Comparison of ENCODE assay signal across 24 cellular contexts in the genomic region with DNA sequence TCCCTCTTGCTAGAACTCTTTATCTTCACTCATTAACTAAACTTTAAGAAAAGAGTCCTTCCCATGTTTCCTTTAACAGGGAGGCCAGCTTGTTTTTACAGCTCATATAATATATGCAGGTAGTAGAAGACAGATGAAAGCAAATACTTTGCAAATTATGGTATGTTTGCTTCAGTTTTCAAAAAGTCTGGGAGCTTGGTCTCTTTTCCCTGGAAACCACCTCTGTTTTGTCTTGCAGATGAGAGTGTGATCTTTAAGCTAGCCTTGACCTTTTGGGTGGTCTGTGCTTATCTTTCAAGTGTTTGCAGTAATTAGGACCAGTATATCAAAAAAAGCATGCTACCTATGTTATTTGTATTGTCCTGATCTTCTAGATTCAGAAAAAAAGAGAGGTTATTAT.
DNase-seq lines count a peak whose midpoint lies in the region; ATAC-seq and TF ChIP-seq lines count a peak whose summit lies in the region.
"Had no signal": no experiment of that assay in that cellular context is flagged by ENCODE, and none has a peak within 500 bp of the region (broad histone marks: within the 10 kb centered on the region; RNA-seq: fewer than 3 reads in every experiment).

No MANE protein-coding gene starts in this region.

- intact Hi-C loops in esophagus muscularis mucosa (cut with DNase I): no loop called here
- intact Hi-C loops in sigmoid colon (cut with DNase I): no loop called here

- no peak overlapping the region for H3K4me2 ChIP-seq in SK-N-SH

- H3K27ac ChIP-seq in SK-N-SH (ENCODE audit: low read depth in 2 of 2, low read length in 1 of 2) (peak overlapping the region; percentile 0 to 83; a peak in 3 of 4 replicates), esophagus muscularis mucosa (replicated peaks in 1 of 4) (peak overlapping the region in 3 of 4 donors; percentile 5 to 24 (median 13)), sigmoid colon (peak overlapping the region in 3 of 4 donors; percentile 6 to 46 (median 34))
- H3K27ac ChIP-seq: 22Rv1, C4-2B, left lung, prostate gland, SK-N-MC had no signal

- DNase-seq in SK-N-SH (no peak), NT2/D1 (ENCODE audit: low read depth, low spot score) (peak; percentile 70), esophagus muscularis mucosa (ENCODE audit: extremely low spot score) (no peak), sigmoid colon (no peak), activated gamma-delta T cell treated with Interleukin-2 at 50 U/mL for 16 hours (no peak), activated T-cell treated with anti-CD3 and anti-CD28 coated beads for 4 hours (no peak)
- DNase-seq: activated CD4-positive, alpha-beta memory T cell treated with anti-CD3 and anti-CD28 coated beads for 36 hours; activated naive CD4-positive, alpha-beta T cell treated with Interleukin-2 at 50 U/mL for 16 hours; DMS79 treated with DMSO at 0.1 percent for 48 hours; GF-D8; left lung; mesenchymal stem cell; NCI-H1092 treated with DMSO at 0.1 percent for 48 hours; NCI-H510A treated with DMSO at 0.1 percent for 48 hours; stimulated activated CD4-positive, alpha-beta T cell treated with anti-CD3 and anti-CD28 coated beads, Interleukin-4, amount 100 ng/mL, for 24 hours had no signal

- no peak for TF ChIP-seq POLR2A in esophagus muscularis mucosa (IDR thresholded peaks at IDR 0.05; ENCODE audit: low read depth)
- no peak for TF ChIP-seq POLR2A in sigmoid colon (IDR thresholded peaks at IDR 0.05)

- H3K79me2 ChIP-seq in SK-N-SH (ENCODE audit: insufficient read depth): peaks cover 66% of the 10 kb centered on the region; the same call in 1 of the 2 replicates

- no peak for TF ChIP-seq RAD21 in SK-N-SH (IDR thresholded peaks at IDR 0.05; ENCODE audit: low read length)

- TF ChIP-seq CTCF in SK-N-SH (IDR thresholded peaks at IDR 0.05): no peak
- no peak for TF ChIP-seq CTCF in esophagus muscularis mucosa (IDR thresholded peaks at IDR 0.05)
- no peak for TF ChIP-seq CTCF in sigmoid colon (IDR thresholded peaks at IDR 0.05)

- H3K27me3 ChIP-seq in SK-N-SH (ENCODE audit: insufficient read depth) (no peaks in the 10 kb centered on the region), NT2/D1 (ENCODE audit: insufficient read depth, insufficient read length) (no peaks in the 10 kb centered on the region), esophagus muscularis mucosa (no peaks in the 10 kb centered on the region), sigmoid colon (no peaks in the 10 kb centered on the region)
- H3K27me3 ChIP-seq: body of pancreas, gastroesophageal sphincter, left lung had no signal

- no peaks in the 10 kb centered on the region for H3K9me2 ChIP-seq in SK-N-SH

- H2AFZ ChIP-seq in SK-N-SH (ENCODE audit: low read depth): no peak overlapping the region

- CTCF ChIA-PET in SK-N-SH (lab: Yijun Ruan, JAX): interaction anchor here (0.6 to 2.0 kb wide), 4 partner anchors 13 to 576 kb away, joined by 3 to 10 read pairs (median 4); partner anchors contain the start of gene RAD52

- H3K4me1 ChIP-seq in SK-N-SH (ENCODE audit: control insufficient read depth in 1 of 2, insufficient read depth in 2 of 2, low read depth in 1 of 2, low read length in 1 of 2) (peaks cover 4 to 20% of the 10 kb centered on the region in 2 experiments; a peak in 3 of 4 replicates), NT2/D1 (ENCODE audit: insufficient read depth, insufficient read length) (peaks cover 4% of the 10 kb centered on the region), esophagus muscularis mucosa (peaks cover 13 to 32% (median 27%) of the 10 kb centered on the region in 4 donors), sigmoid colon (peaks cover 0 to 25% (median 16%) of the 10 kb centered on the region in 4 donors)
- H3K4me1 ChIP-seq: prostate gland had no signal

- no peak for ATAC-seq in SK-N-SH treated with all-trans-retinoic acid at 6 μM for 48 hours
- no peak for ATAC-seq in HG03460 (IDR thresholded peaks at IDR 0.05; ENCODE audit: unreplicated experiment)
- ATAC-seq: activated CD4-positive, CD25-positive, alpha-beta regulatory T cell treated with anti-CD3 and anti-CD28 coated beads, Interleukin-2, amount 50 U/mL, for 24 hours; gastroesophageal sphincter; left lung had no signal

- H3K4me3 ChIP-seq in SK-N-SH (ENCODE audit: low read depth in 2 of 2, low read length in 1 of 2) (no peak overlapping the region), NT2/D1 (ENCODE audit: insufficient read length, low read depth) (no peak overlapping the region), esophagus muscularis mucosa (no peak overlapping the region), sigmoid colon (no peak overlapping the region)
- H3K4me3 ChIP-seq: body of pancreas, gastroesophageal sphincter, left lung, prostate gland, SK-N-MC had no signal

- peaks cover 4% of the 10 kb centered on the region for H3F3A ChIP-seq in SK-N-SH (replicated peaks; ENCODE audit: insufficient read depth)

- no peak overlapping the region for H3K9ac ChIP-seq in SK-N-SH
- no peak overlapping the region for H3K9ac ChIP-seq in NT2/D1 (ENCODE audit: insufficient read length, low read depth)

- TF ChIP-seq EP300 in SK-N-SH (IDR thresholded peaks at IDR 0.05; ENCODE audit: borderline replicate concordance in 1 of 2, low read depth in 1 of 2, low read length in 1 of 2) (no peak), esophagus muscularis mucosa (IDR thresholded peaks at IDR 0.05) (no peak), sigmoid colon (IDR thresholded peaks at IDR 0.05) (no peak)

- H4K20me1 ChIP-seq in SK-N-SH (ENCODE audit: insufficient read depth): no peaks in the 10 kb centered on the region; the same call in 1 of the 2 replicates

- peaks cover 0 to 10% of the 10 kb centered on the region in 2 experiments for H3K36me3 ChIP-seq in SK-N-SH (replicated peaks in 1 of 2; ENCODE audit: control insufficient read depth in 1 of 2, insufficient read depth in 2 of 2, low read length in 1 of 2)
- H3K36me3 ChIP-seq in NT2/D1 (ENCODE audit: insufficient read depth, insufficient read length, low read length): no peaks in the 10 kb centered on the region
- no peaks in the 10 kb centered on the region for H3K36me3 ChIP-seq in esophagus muscularis mucosa
- H3K36me3 ChIP-seq in sigmoid colon: no peaks in the 10 kb centered on the region
- H3K36me3 ChIP-seq: gastroesophageal sphincter, left lung, prostate gland had no signal

- H3K9me3 ChIP-seq in SK-N-SH (peaks cover 8% of the 10 kb centered on the region), NT2/D1 (ENCODE audit: insufficient read depth, low read length) (peaks cover 8% of the 10 kb centered on the region), esophagus muscularis mucosa (peaks cover 0 to 8% (median 3%) of the 10 kb centered on the region in 4 donors), sigmoid colon (no peaks in the 10 kb centered on the region)
- H3K9me3 ChIP-seq: prostate gland had no signal

- POLR2A ChIA-PET in SK-N-SH (lab: Yijun Ruan, JAX): no interaction called here

TF ChIP-seq in SK-N-SH, 30 proteins besides CTCF, POLR2A, EP300 and RAD21 (continues in another document):
- TF ChIP-seq MXI1 (IDR thresholded peaks at IDR 0.05; ENCODE audit: low read depth, low read length) (no peak), RXRA (IDR thresholded peaks at IDR 0.05; ENCODE audit: borderline replicate concordance, low read depth) (no peak), RFX5 (IDR thresholded peaks at IDR 0.05; ENCODE audit: low read length) (no peak), RCOR1 (IDR thresholded peaks at IDR 0.05; ENCODE audit: low read length) (no peak), PBX3 (IDR thresholded peaks at IDR 0.05) (no peak), JUND (IDR thresholded peaks at IDR 0.05) (no peak)

TF ChIP-seq in SK-N-SH treated with all-trans-retinoic acid at 6 μM for 48 hours, 23 proteins besides CTCF, POLR2A, EP300 and RAD21:
- no peak for TF ChIP-seq ZNF565 (CRISPR knock-in tag; conservative IDR thresholded peaks at IDR 0.05; ENCODE audit: low read depth)
- TF ChIP-seq PPARA (CRISPR knock-in tag; IDR thresholded peaks at IDR 0.05; ENCODE audit: borderline replicate concordance): no peak
- no peak for TF ChIP-seq ZFP30 (CRISPR knock-in tag; IDR thresholded peaks at IDR 0.05)
- TF ChIP-seq, protein P1, sequence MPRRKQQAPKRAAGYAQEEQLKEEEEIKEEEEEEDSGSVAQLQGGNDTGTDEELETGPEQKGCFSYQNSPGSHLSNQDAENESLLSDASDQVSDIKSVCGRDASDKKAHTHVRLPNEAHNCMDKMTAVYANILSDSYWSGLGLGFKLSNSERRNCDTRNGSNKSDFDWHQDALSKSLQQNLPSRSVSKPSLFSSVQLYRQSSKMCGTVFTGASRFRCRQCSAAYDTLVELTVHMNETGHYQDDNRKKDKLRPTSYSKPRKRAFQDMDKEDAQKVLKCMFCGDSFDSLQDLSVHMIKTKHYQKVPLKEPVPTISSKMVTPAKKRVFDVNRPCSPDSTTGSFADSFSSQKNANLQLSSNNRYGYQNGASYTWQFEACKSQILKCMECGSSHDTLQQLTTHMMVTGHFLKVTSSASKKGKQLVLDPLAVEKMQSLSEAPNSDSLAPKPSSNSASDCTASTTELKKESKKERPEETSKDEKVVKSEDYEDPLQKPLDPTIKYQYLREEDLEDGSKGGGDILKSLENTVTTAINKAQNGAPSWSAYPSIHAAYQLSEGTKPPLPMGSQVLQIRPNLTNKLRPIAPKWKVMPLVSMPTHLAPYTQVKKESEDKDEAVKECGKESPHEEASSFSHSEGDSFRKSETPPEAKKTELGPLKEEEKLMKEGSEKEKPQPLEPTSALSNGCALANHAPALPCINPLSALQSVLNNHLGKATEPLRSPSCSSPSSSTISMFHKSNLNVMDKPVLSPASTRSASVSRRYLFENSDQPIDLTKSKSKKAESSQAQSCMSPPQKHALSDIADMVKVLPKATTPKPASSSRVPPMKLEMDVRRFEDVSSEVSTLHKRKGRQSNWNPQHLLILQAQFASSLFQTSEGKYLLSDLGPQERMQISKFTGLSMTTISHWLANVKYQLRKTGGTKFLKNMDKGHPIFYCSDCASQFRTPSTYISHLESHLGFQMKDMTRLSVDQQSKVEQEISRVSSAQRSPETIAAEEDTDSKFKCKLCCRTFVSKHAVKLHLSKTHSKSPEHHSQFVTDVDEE (CRISPR knock-in tag; IDR thresholded peaks at IDR 0.05): no peak
